ENCODE assay signal across 1 cellular context in genomic region chr17:75033346-75034235, GRCh38.
A peak's percentile ranks its signal among the peaks of the same experiment; 100 is the strongest.
TF ChIP-seq lines count a peak whose summit lies in the region.

No MANE protein-coding gene starts in this region.

TF ChIP-seq in HepG2, 621 proteins besides CTCF, POLR2A, EP300 and RAD21 (continued from another document and continues in another):
- TF ChIP-seq ELK4 (CRISPR knock-in tag; IDR thresholded peaks at IDR 0.05; ENCODE audit: borderline replicate concordance) (no peak), GATAD1 (CRISPR knock-in tag; IDR thresholded peaks at IDR 0.05) (peak; percentile 62; the same call in 1 of the 2 replicates), ZNF850 (CRISPR knock-in tag; conservative IDR thresholded peaks at IDR 0.05) (no peak), ZNF362 (CRISPR knock-in tag; IDR thresholded peaks at IDR 0.05; ENCODE audit: borderline replicate concordance) (peak; percentile 78), PHF20 (CRISPR knock-in tag; IDR thresholded peaks at IDR 0.05) (peak; percentile 13; the same call in 1 of the 2 replicates), ARID2 (CRISPR knock-in tag; IDR thresholded peaks at IDR 0.05; ENCODE audit: borderline replicate concordance) (peak; percentile 80; the same call in 1 of the 2 replicates), GATAD2A (CRISPR knock-in tag; IDR thresholded peaks at IDR 0.05) (peak; percentile 86), ZBTB49 (CRISPR knock-in tag; IDR thresholded peaks at IDR 0.05; ENCODE audit: borderline replicate concordance) (no peak), ZNF253 (CRISPR knock-in tag; IDR thresholded peaks at IDR 0.05; ENCODE audit: borderline replicate concordance) (no peak), PAXIP1 (CRISPR knock-in tag; conservative IDR thresholded peaks at IDR 0.05) (peak; percentile 18; the same call in 1 of the 2 replicates), ZNF747 (CRISPR knock-in tag; IDR thresholded peaks at IDR 0.05; ENCODE audit: borderline replicate concordance) (peak; percentile 63; the same call in 1 of the 2 replicates), ZNF576 (CRISPR knock-in tag; IDR thresholded peaks at IDR 0.05) (0 out of 2 replicates have a peak, but pooled peaks have one; percentile 16), PAX8 (CRISPR knock-in tag; IDR thresholded peaks at IDR 0.05; ENCODE audit: borderline replicate concordance) (peak; percentile 28; the same call in 1 of the 2 replicates), TFDP1 (CRISPR knock-in tag; IDR thresholded peaks at IDR 0.05; ENCODE audit: borderline replicate concordance) (peak; percentile 96), ZNF280B (CRISPR knock-in tag; IDR thresholded peaks at IDR 0.05; ENCODE audit: borderline replicate concordance) (peak; percentile 93; the same call in 1 of the 2 replicates), KDM6A (CRISPR knock-in tag; IDR thresholded peaks at IDR 0.05; ENCODE audit: low read depth) (no peak), AHDC1 (CRISPR knock-in tag; IDR thresholded peaks at IDR 0.05; ENCODE audit: borderline replicate concordance) (no peak), RNF2 (conservative IDR thresholded peaks at IDR 0.05; ENCODE audit: low read depth) (peak; percentile 69), DMAP1 (CRISPR knock-in tag; IDR thresholded peaks at IDR 0.05) (no peak), NR2F2 (IDR thresholded peaks at IDR 0.05; ENCODE audit: borderline replicate concordance, low read depth) (peak; percentile 57; the same call in 1 of the 2 replicates), IKZF4 (CRISPR knock-in tag; IDR thresholded peaks at IDR 0.05; ENCODE audit: borderline replicate concordance, low read depth, not compliant biosample characterization) (no peak), TBL1XR1 (IDR thresholded peaks at IDR 0.05; ENCODE audit: borderline replicate concordance, low read length, partially characterized antibody) (no peak), ADNP (CRISPR knock-in tag; IDR thresholded peaks at IDR 0.05) (no peak), RAD51 (IDR thresholded peaks at IDR 0.05; ENCODE audit: borderline replicate concordance) (peak; percentile 38; the same call in 1 of the 2 replicates), YY1 (IDR thresholded peaks at IDR 0.05; ENCODE audit: insufficient read depth, insufficient replicate concordance, low read depth, low read length) (peak; percentile 69), ZSCAN31 (CRISPR knock-in tag; IDR thresholded peaks at IDR 0.05; ENCODE audit: low read depth) (no peak; the same call in none of the 2 replicates), ZNF3 (CRISPR knock-in tag; IDR thresholded peaks at IDR 0.05) (peak; percentile 49; the same call in 1 of the 2 replicates), ZNF142 (CRISPR knock-in tag; IDR thresholded peaks at IDR 0.05) (peak; percentile 99), MXI1 (IDR thresholded peaks at IDR 0.05; ENCODE audit: borderline replicate concordance, low read depth, low read length) (peak; percentile 92; the same call in 2 of the 3 replicates)
